In the genomic region with DNA sequence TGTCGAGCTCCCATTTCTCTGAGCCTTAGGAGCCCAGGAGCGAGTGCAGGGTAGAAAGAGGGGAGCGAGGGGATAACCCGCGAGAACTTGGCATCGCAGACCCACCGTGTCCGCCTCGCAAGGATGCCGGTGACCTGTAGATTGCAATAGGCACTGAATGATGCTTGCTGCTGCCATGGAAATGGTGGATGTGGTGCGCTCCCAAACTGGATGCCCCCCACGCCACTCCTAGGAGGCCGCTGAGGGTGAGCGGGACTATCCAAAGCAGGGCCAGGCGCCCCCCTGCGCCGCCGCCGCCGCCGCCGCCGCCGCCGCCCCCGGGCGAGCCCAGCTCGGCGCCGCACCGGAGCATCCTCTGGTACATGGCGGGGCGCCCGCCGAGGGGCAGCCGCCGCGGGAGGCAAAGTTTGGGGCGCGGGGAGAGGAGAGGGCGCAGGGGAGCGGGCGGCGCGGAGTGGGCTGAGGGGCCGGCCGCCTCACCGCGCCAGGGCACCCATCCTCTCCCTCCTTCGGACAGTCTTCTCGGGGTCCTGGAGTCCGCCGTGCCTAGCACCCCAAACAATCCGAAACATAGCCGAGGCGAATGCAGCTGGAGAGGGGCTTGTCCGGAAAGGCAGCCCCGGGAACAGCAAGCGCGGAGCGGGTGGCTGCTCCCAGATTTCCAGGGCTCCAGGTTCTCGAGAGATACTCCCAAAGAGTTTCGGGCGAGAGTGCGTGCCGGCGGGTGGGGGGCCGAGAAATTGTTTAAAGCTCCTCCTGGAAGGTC, we compare ENCODE assay signal across 13 cellular contexts.
DNase-seq lines count a peak whose midpoint lies in the region; ATAC-seq and TF ChIP-seq lines count a peak whose summit lies in the region.
"Had no signal": no experiment of that assay in that cellular context is flagged by ENCODE, and none has a peak within 500 bp of the region (broad histone marks: within the 10 kb centered on the region; RNA-seq: fewer than 3 reads in every experiment).

No MANE protein-coding gene starts in this region.

- intact Hi-C loops in right cardiac atrium (cut with DNase I) = no loop called here
- intact Hi-C loops in Right ventricle myocardium inferior (cut with DNase I) = no loop called here

- no peaks in the 10 kb centered on the region for H3K36me3 ChIP-seq in neural cell (ENCODE audit: insufficient read depth, low read length)
- H3K36me3 ChIP-seq: neutrophil had no signal

- TF ChIP-seq EP300 in neural cell (conservative IDR thresholded peaks at IDR 0.05; ENCODE audit: poor library complexity, severe bottlenecking) = no peak

- peaks cover 50% of the 10 kb centered on the region for H3K79me2 ChIP-seq in neural cell (replicated peaks; ENCODE audit: insufficient read depth, low read length)

- no peaks in the 10 kb centered on the region for H3K4me1 ChIP-seq in right cardiac atrium (ENCODE audit: control insufficient read depth, insufficient read depth, low read length)
- no peaks in the 10 kb centered on the region for H3K4me1 ChIP-seq in foreskin keratinocyte

- TF ChIP-seq CTCF in foreskin keratinocyte (conservative IDR thresholded peaks at IDR 0.05) = no peak
- TF ChIP-seq CTCF in neural cell (IDR thresholded peaks at IDR 0.05; ENCODE audit: poor library complexity, severe bottlenecking) = no peak

- H2AFZ ChIP-seq in neural cell (ENCODE audit: low read depth, low read length) = peak overlapping the region; percentile 43

- H4K20me1 ChIP-seq in neural cell (ENCODE audit: insufficient read depth) = no peaks in the 10 kb centered on the region

- H3K27me3 ChIP-seq in right cardiac atrium (ENCODE audit: control insufficient read depth, insufficient read depth) (peaks cover 2% of the 10 kb centered on the region), foreskin keratinocyte (peaks cover 65% of the 10 kb centered on the region), neural cell (ENCODE audit: insufficient read depth, low read depth, low read length) (peaks cover 6% of the 10 kb centered on the region)

- peak overlapping the region; percentile 91 for H3K9ac ChIP-seq in neural cell (ENCODE audit: low read length)

- H3K4me3 ChIP-seq in right cardiac atrium (ENCODE audit: low read length) = peak overlapping the region; percentile 42
- H3K4me3 ChIP-seq in neural cell (ENCODE audit: low read length) = peak overlapping the region; percentile 84

- DNase-seq in right cardiac atrium (peak in 1 of 3 donors; percentile 48), Right ventricle myocardium inferior (ENCODE audit: missing footprints) (no peak), foreskin keratinocyte (no peak), T-helper 1 cell (no peak), 8988T (no peak), globus pallidus (ENCODE audit: low spot score) (no peak)
- DNase-seq: activated CD8-positive, alpha-beta memory T cell treated with anti-CD3 and anti-CD28 coated beads for 24 hours; activated effector memory CD4-positive, alpha-beta T cell treated with Interleukin-2 at 50 U/mL for 16 hours; NCI-H2107; small intestine had no signal

- ATAC-seq in right cardiac atrium (peak in 1 of 2 donors; percentile 23), Right ventricle myocardium inferior (no peak), foreskin keratinocyte (peak; percentile 13), HG02623 (IDR thresholded peaks at IDR 0.05; ENCODE audit: unreplicated experiment) (no peak)

- H3K9me3 ChIP-seq in right cardiac atrium (ENCODE audit: control insufficient read depth, low read length) (no peaks in the 10 kb centered on the region), neural cell (ENCODE audit: low read length) (no peaks in the 10 kb centered on the region)
- H3K9me3 ChIP-seq: neutrophil had no signal

- TF ChIP-seq RAD21 in neural cell (conservative IDR thresholded peaks at IDR 0.05) = no peak

- H3F3A ChIP-seq in neural cell (ENCODE audit: insufficient read depth, low read length, poor library complexity, severe bottlenecking) = no peaks in the 10 kb centered on the region

- peak overlapping the region; percentile 81 for H3K4me2 ChIP-seq in neural cell (ENCODE audit: low read length)

- 4% methylated on average over 68 of the region's 68 CpGs for WGBS in right cardiac atrium

- H3K9me2 ChIP-seq in neural cell (ENCODE audit: insufficient read depth, low read length) = no peaks in the 10 kb centered on the region

- H3K27ac ChIP-seq in right cardiac atrium (ENCODE audit: low read length) (no peak overlapping the region), foreskin keratinocyte (no peak overlapping the region), neural cell (ENCODE audit: low read length) (peak overlapping the region; percentile 89)
- H3K27ac ChIP-seq: neutrophil had no signal

TF ChIP-seq in neural cell, 6 proteins besides CTCF, POLR2A, EP300 and RAD21:
- TF ChIP-seq EZH2 (IDR thresholded peaks at IDR 0.05; ENCODE audit: borderline replicate concordance, insufficient read depth, low read length, poor library complexity, severe bottlenecking) (no peak), SMC3 (conservative IDR thresholded peaks at IDR 0.05; ENCODE audit: poor library complexity) (no peak), TAF1 (IDR thresholded peaks at IDR 0.05; ENCODE audit: low read depth) (no peak), MXI1 (conservative IDR thresholded peaks at IDR 0.05; ENCODE audit: poor library complexity, severe bottlenecking) (peak; percentile 29), POLR2AphosphoS5 (IDR thresholded peaks at IDR 0.05) (peak; percentile 23)
- TF ChIP-seq, protein P1, sequence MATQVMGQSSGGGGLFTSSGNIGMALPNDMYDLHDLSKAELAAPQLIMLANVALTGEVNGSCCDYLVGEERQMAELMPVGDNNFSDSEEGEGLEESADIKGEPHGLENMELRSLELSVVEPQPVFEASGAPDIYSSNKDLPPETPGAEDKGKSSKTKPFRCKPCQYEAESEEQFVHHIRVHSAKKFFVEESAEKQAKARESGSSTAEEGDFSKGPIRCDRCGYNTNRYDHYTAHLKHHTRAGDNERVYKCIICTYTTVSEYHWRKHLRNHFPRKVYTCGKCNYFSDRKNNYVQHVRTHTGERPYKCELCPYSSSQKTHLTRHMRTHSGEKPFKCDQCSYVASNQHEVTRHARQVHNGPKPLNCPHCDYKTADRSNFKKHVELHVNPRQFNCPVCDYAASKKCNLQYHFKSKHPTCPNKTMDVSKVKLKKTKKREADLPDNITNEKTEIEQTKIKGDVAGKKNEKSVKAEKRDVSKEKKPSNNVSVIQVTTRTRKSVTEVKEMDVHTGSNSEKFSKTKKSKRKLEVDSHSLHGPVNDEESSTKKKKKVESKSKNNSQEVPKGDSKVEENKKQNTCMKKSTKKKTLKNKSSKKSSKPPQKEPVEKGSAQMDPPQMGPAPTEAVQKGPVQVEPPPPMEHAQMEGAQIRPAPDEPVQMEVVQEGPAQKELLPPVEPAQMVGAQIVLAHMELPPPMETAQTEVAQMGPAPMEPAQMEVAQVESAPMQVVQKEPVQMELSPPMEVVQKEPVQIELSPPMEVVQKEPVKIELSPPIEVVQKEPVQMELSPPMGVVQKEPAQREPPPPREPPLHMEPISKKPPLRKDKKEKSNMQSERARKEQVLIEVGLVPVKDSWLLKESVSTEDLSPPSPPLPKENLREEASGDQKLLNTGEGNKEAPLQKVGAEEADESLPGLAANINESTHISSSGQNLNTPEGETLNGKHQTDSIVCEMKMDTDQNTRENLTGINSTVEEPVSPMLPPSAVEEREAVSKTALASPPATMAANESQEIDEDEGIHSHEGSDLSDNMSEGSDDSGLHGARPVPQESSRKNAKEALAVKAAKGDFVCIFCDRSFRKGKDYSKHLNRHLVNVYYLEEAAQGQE (IDR thresholded peaks at IDR 0.05; ENCODE audit: borderline replicate concordance) = peak; percentile 42
